ENCODE assay signal across 2 cellular contexts in genomic region chr6:143591441-143591840, GRCh38.
TF ChIP-seq lines count a peak whose summit lies in the region.

No MANE protein-coding gene starts in this region.

TF ChIP-seq in IMR-90, 13 proteins besides CTCF, POLR2A, EP300 and RAD21:
- TF ChIP-seq RFX5 (IDR thresholded peaks at IDR 0.05; ENCODE audit: low read depth, low read length) (no peak), FOS (IDR thresholded peaks at IDR 0.05; ENCODE audit: low read depth, low read length) (no peak), ELK1 (IDR thresholded peaks at IDR 0.05; ENCODE audit: borderline replicate concordance, low read depth, low read length) (no peak), MXI1 (IDR thresholded peaks at IDR 0.05; ENCODE audit: borderline replicate concordance, low read depth, low read length) (no peak), CHD1 (IDR thresholded peaks at IDR 0.05; ENCODE audit: low read depth, low read length) (no peak), NFE2L2 (IDR thresholded peaks at IDR 0.05; ENCODE audit: low read depth, low read length) (no peak), MAFK (IDR thresholded peaks at IDR 0.05; ENCODE audit: low read depth, low read length) (no peak), BHLHE40 (IDR thresholded peaks at IDR 0.05; ENCODE audit: low read depth, low read length) (no peak), SMC3 (IDR thresholded peaks at IDR 0.05; ENCODE audit: low read depth, low read length) (no peak), RCOR1 (IDR thresholded peaks at IDR 0.05; ENCODE audit: insufficient replicate concordance, low read length) (no peak)
- TF ChIP-seq, protein P1, sequence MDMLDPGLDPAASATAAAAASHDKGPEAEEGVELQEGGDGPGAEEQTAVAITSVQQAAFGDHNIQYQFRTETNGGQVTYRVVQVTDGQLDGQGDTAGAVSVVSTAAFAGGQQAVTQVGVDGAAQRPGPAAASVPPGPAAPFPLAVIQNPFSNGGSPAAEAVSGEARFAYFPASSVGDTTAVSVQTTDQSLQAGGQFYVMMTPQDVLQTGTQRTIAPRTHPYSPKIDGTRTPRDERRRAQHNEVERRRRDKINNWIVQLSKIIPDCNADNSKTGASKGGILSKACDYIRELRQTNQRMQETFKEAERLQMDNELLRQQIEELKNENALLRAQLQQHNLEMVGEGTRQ (IDR thresholded peaks at IDR 0.05; ENCODE audit: low read depth, low read length): no peak

TF ChIP-seq in H1, 55 proteins besides CTCF, POLR2A, EP300 and RAD21:
- TF ChIP-seq SP2 (IDR thresholded peaks at IDR 0.05; ENCODE audit: low read length) (no peak), RNF2 (IDR thresholded peaks at IDR 0.05; ENCODE audit: borderline replicate concordance, low read depth, low read length, missing control alignments, poor library complexity, severe bottlenecking) (no peak), JUN (IDR thresholded peaks at IDR 0.05; ENCODE audit: low read depth, low read length) (no peak), PHF8 (conservative IDR thresholded peaks at IDR 0.05; ENCODE audit: low read depth, low read length) (no peak), TAF1 (IDR thresholded peaks at IDR 0.05; ENCODE audit: low read depth, low read length) (no peak), SIX5 (IDR thresholded peaks at IDR 0.05; ENCODE audit: low read depth, low read length) (no peak), CTBP2 (IDR thresholded peaks at IDR 0.05; ENCODE audit: borderline replicate concordance, insufficient read depth, insufficient read length, low read length) (no peak), YY1 (IDR thresholded peaks at IDR 0.05; ENCODE audit: low read depth, low read length) (no peak), TCF12 (IDR thresholded peaks at IDR 0.05; ENCODE audit: low read depth, low read length) (no peak), HDAC6 (IDR thresholded peaks at IDR 0.05; ENCODE audit: low read depth, low read length) (no peak), KDM1A (IDR thresholded peaks at IDR 0.05; ENCODE audit: borderline replicate concordance, low read length) (no peak), SP4 (IDR thresholded peaks at IDR 0.05; ENCODE audit: low read length) (no peak), TEAD4 (IDR thresholded peaks at IDR 0.05; ENCODE audit: low read depth, low read length) (no peak), CHD2 (IDR thresholded peaks at IDR 0.05; ENCODE audit: low read length) (no peak), ASH2L (IDR thresholded peaks at IDR 0.05; ENCODE audit: low read length) (no peak)
- TF ChIP-seq, protein P2, sequence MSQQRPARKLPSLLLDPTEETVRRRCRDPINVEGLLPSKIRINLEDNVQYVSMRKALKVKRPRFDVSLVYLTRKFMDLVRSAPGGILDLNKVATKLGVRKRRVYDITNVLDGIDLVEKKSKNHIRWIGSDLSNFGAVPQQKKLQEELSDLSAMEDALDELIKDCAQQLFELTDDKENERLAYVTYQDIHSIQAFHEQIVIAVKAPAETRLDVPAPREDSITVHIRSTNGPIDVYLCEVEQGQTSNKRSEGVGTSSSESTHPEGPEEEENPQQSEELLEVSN (IDR thresholded peaks at IDR 0.05): no peak
- TF ChIP-seq, protein P3, sequence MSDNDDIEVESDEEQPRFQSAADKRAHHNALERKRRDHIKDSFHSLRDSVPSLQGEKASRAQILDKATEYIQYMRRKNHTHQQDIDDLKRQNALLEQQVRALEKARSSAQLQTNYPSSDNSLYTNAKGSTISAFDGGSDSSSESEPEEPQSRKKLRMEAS (IDR thresholded peaks at IDR 0.05): no peak
